Comparison of ENCODE assay signal across 10 cellular contexts in genomic region chr1:218498061-218498938, GRCh38.
DNase-seq lines count a peak whose midpoint lies in the region; ATAC-seq, FAIRE-seq and TF ChIP-seq lines count a peak whose summit lies in the region.
"Had no signal": no experiment of that assay in that cellular context is flagged by ENCODE, and none has a peak within 500 bp of the region (broad histone marks: within the 10 kb centered on the region; RNA-seq: fewer than 3 reads in every experiment).

No MANE protein-coding gene starts in this region.

- TF ChIP-seq RAD21 in HepG2 (CRISPR knock-in tag; IDR thresholded peaks at IDR 0.05): no peak

- CTCF ChIA-PET in HepG2 (lab: Yijun Ruan, JAX; ENCODE audit: low intra/inter-chr PET ratio, low total read pairs): no interaction called here

- H3K36me3 ChIP-seq in right lobe of liver (no peaks in the 10 kb centered on the region), HepG2 (replicated peaks in 1 of 2; ENCODE audit: control insufficient read depth in 1 of 2, insufficient read depth in 2 of 2, low read length in 2 of 2) (no peaks in the 10 kb centered on the region)

- no peaks in the 10 kb centered on the region for H3K27me3 Mint-ChIP-seq in mesothelial cell of epicardium (ENCODE audit: low read depth)
- H3K27me3 Mint-ChIP-seq: CD4-positive, CD25-positive, alpha-beta regulatory T cell had no signal

- no peak for TF ChIP-seq POLR2A in right lobe of liver (IDR thresholded peaks at IDR 0.05)
- no peak for TF ChIP-seq POLR2A in HepG2 (IDR thresholded peaks at IDR 0.05; ENCODE audit: insufficient read depth in 1 of 2, low read depth in 2 of 2, low read length in 2 of 2)

- peak overlapping the region; percentile 95 for H3K27ac Mint-ChIP-seq in mesothelial cell of epicardium
- H3K27ac Mint-ChIP-seq: activated T-cell treated with anti-CD3 and anti-CD28 coated beads, Interleukin-2, amount 50 U/mL, for 72 hours; CD4-positive, CD25-positive, alpha-beta regulatory T cell had no signal

- no peak for FAIRE-seq in HepG2 (lab: Jason Lieb, UNC)

- H3K4me3 Mint-ChIP-seq in mesothelial cell of epicardium: no peak overlapping the region
- H3K4me3 Mint-ChIP-seq: activated T-cell treated with anti-CD3 and anti-CD28 coated beads, Interleukin-2, amount 50 U/mL, for 72 hours; CD4-positive, CD25-positive, alpha-beta regulatory T cell had no signal

- no peaks in the 10 kb centered on the region for H3K36me3 Mint-ChIP-seq in mesothelial cell of epicardium
- H3K36me3 Mint-ChIP-seq: CD4-positive, CD25-positive, alpha-beta regulatory T cell had no signal

- in situ Hi-C loops in HepG2 (cut with HindIII; ENCODE audit: extremely low pct_ligation_motif_present, low pct_unique_long_range_greater_than_20kb): no loop called here

- TF ChIP-seq EP300 in HepG2 (IDR thresholded peaks at IDR 0.05; ENCODE audit: low read depth in 2 of 2, low read length in 2 of 2) (no peak), HepG2 (CRISPR knock-in tag; IDR thresholded peaks at IDR 0.05; ENCODE audit: borderline replicate concordance) (no peak)

- H3K4me1 ChIP-seq in right lobe of liver (no peaks in the 10 kb centered on the region), HepG2 (ENCODE audit: insufficient read depth, low read length) (no peaks in the 10 kb centered on the region)

- H3K27ac ChIP-seq in right lobe of liver: peak overlapping the region; percentile 6 to 26 (median 11)
- H3K27ac ChIP-seq in HepG2 (ENCODE audit: extremely low read length, insufficient read depth, low read length): no peak overlapping the region

- H4K20me1 ChIP-seq in HepG2 (ENCODE audit: insufficient read depth, low read length): no peaks in the 10 kb centered on the region

- no peak overlapping the region for H3K4me2 ChIP-seq in HepG2 (ENCODE audit: low read depth, low read length)

- H3K4me3 ChIP-seq in right lobe of liver (no peak overlapping the region), HepG2 (replicated peaks in 1 of 3; ENCODE audit: insufficient read depth in 1 of 3, low read depth in 2 of 3, low read length in 3 of 3) (no peak overlapping the region)

- no peaks in the 10 kb centered on the region for H3K9me3 Mint-ChIP-seq in mesothelial cell of epicardium
- H3K9me3 Mint-ChIP-seq: activated T-cell treated with anti-CD3 and anti-CD28 coated beads, Interleukin-2, amount 50 U/mL, for 72 hours had no signal

- H3K79me2 ChIP-seq in HepG2 (ENCODE audit: insufficient read depth, low read length): no peaks in the 10 kb centered on the region

- BruUV-seq in HepG2 (replicated peaks; lab: Mats Ljungman, UMichigan): no TSS peak

- H3K9me3 ChIP-seq in right lobe of liver: no peaks in the 10 kb centered on the region
- no peaks in the 10 kb centered on the region for H3K9me3 ChIP-seq in HepG2 (ENCODE audit: low read length)

- DNase-seq in right lobe of liver (no peak), HepG2 (ENCODE audit: low spot score) (no peak), dedifferentiated amniotic fluid mesenchymal stem cell (ENCODE audit: extremely low spot score) (peak; percentile 67), mesothelial cell of epicardium (ENCODE audit: low spot score in 2 of 2, unreplicated experiment in 2 of 2) (no peak), iPS-NIHi11 (ENCODE audit: low spot score) (no peak), NOMO-1 treated with DMSO at 0.1 percent for 48 hours (lab: John Stamatoyannopoulos, UW; ENCODE audit: unreplicated experiment) (no peak)
- DNase-seq: activated T-cell treated with anti-CD3 and anti-CD28 coated beads, Interleukin-2, amount 50 U/mL, for 72 hours; CD4-positive, CD25-positive, alpha-beta regulatory T cell had no signal

- H3K9ac ChIP-seq in HepG2 (ENCODE audit: insufficient read depth, low read depth, low read length): no peak overlapping the region

- H2AFZ ChIP-seq in HepG2 (ENCODE audit: low read length): no peak overlapping the region

- POLR2A ChIA-PET in HepG2 (lab: Yijun Ruan, JAX): no interaction called here

- peaks cover 32% of the 10 kb centered on the region for H3K4me1 Mint-ChIP-seq in mesothelial cell of epicardium

- intact Hi-C loops in right lobe of liver (cut with DNase I) (no loop called here), HepG2 (cut with micrococcal nuclease; ENCODE audit: unreplicated experiment) (no loop called here)

- TF ChIP-seq CTCF in right lobe of liver (IDR thresholded peaks at IDR 0.05): no peak
- TF ChIP-seq CTCF in HepG2 (CRISPR knock-in tag; IDR thresholded peaks at IDR 0.05): no peak
- TF ChIP-seq CTCF in mesothelial cell of epicardium (IDR thresholded peaks at IDR 0.05; ENCODE audit: unreplicated experiment): no peak

- 66% methylated on average over 8 of the region's 8 CpGs for WGBS in right lobe of liver (ENCODE audit: insufficient coverage, low coverage, low lambda C conversion rate, missing lambda C conversion rate)
- WGBS in HepG2 (ENCODE audit: low lambda C conversion rate): 8% methylated on average over 8 of the region's 8 CpGs

- H3K27me3 ChIP-seq in right lobe of liver: no peaks in the 10 kb centered on the region
- no peaks in the 10 kb centered on the region for H3K27me3 ChIP-seq in HepG2 (ENCODE audit: control insufficient read depth in 1 of 2, insufficient read depth in 2 of 2, low read length in 2 of 2)

- ATAC-seq in right lobe of liver: peak in 2 of 4 donors; percentile 30 to 33
- no peak for ATAC-seq in HepG2
- ATAC-seq in GM21526 (IDR thresholded peaks at IDR 0.05; ENCODE audit: low FRiP score, unreplicated experiment): no peak
- ATAC-seq in HG02759 (IDR thresholded peaks at IDR 0.05; ENCODE audit: unreplicated experiment): no peak
- ATAC-seq: activated T-cell treated with anti-CD3 and anti-CD28 coated beads, Interleukin-2, amount 50 U/mL, for 72 hours had no signal

TF ChIP-seq in HepG2, 621 proteins besides CTCF, POLR2A, EP300 and RAD21 (continues in another document):
- TF ChIP-seq, protein P1, sequence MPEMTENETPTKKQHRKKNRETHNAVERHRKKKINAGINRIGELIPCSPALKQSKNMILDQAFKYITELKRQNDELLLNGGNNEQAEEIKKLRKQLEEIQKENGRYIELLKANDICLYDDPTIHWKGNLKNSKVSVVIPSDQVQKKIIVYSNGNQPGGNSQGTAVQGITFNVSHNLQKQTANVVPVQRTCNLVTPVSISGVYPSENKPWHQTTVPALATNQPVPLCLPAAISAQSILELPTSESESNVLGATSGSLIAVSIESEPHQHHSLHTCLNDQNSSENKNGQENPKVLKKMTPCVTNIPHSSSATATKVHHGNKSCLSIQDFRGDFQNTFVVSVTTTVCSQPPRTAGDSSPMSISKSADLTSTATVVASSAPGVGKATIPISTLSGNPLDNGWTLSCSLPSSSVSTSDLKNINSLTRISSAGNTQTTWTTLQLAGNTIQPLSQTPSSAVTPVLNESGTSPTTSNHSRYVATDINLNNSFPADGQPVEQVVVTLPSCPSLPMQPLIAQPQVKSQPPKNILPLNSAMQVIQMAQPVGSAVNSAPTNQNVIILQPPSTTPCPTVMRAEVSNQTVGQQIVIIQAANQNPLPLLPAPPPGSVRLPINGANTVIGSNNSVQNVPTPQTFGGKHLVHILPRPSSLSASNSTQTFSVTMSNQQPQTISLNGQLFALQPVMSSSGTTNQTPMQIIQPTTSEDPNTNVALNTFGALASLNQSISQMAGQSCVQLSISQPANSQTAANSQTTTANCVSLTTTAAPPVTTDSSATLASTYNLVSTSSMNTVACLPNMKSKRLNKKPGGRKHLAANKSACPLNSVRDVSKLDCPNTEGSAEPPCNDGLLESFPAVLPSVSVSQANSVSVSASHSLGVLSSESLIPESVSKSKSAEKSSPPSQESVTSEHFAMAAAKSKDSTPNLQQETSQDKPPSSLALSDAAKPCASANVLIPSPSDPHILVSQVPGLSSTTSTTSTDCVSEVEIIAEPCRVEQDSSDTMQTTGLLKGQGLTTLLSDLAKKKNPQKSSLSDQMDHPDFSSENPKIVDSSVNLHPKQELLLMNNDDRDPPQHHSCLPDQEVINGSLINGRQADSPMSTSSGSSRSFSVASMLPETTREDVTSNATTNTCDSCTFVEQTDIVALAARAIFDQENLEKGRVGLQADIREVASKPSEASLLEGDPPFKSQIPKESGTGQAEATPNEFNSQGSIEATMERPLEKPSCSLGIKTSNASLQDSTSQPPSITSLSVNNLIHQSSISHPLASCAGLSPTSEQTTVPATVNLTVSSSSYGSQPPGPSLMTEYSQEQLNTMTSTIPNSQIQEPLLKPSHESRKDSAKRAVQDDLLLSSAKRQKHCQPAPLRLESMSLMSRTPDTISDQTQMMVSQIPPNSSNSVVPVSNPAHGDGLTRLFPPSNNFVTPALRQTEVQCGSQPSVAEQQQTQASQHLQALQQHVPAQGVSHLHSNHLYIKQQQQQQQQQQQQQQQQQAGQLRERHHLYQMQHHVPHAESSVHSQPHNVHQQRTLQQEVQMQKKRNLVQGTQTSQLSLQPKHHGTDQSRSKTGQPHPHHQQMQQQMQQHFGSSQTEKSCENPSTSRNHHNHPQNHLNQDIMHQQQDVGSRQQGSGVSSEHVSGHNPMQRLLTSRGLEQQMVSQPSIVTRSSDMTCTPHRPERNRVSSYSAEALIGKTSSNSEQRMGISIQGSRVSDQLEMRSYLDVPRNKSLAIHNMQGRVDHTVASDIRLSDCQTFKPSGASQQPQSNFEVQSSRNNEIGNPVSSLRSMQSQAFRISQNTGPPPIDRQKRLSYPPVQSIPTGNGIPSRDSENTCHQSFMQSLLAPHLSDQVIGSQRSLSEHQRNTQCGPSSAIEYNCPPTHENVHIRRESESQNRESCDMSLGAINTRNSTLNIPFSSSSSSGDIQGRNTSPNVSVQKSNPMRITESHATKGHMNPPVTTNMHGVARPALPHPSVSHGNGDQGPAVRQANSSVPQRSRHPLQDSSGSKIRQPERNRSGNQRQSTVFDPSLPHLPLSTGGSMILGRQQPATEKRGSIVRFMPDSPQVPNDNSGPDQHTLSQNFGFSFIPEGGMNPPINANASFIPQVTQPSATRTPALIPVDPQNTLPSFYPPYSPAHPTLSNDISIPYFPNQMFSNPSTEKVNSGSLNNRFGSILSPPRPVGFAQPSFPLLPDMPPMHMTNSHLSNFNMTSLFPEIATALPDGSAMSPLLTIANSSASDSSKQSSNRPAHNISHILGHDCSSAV (CRISPR knock-in tag; IDR thresholded peaks at IDR 0.05; ENCODE audit: borderline replicate concordance): no peak
- TF ChIP-seq ARNTL (CRISPR knock-in tag; IDR thresholded peaks at IDR 0.05): no peak
- TF ChIP-seq CAMTA2 (CRISPR knock-in tag; IDR thresholded peaks at IDR 0.05; ENCODE audit: borderline replicate concordance): no peak
- TF ChIP-seq, protein P2, sequence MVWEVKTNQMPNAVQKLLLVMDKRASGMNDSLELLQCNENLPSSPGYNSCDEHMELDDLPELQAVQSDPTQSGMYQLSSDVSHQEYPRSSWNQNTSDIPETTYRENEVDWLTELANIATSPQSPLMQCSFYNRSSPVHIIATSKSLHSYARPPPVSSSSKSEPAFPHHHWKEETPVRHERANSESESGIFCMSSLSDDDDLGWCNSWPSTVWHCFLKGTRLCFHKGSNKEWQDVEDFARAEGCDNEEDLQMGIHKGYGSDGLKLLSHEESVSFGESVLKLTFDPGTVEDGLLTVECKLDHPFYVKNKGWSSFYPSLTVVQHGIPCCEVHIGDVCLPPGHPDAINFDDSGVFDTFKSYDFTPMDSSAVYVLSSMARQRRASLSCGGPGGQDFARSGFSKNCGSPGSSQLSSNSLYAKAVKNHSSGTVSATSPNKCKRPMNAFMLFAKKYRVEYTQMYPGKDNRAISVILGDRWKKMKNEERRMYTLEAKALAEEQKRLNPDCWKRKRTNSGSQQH (CRISPR knock-in tag; IDR thresholded peaks at IDR 0.05; ENCODE audit: low read depth): no peak
- TF ChIP-seq MED8 (CRISPR knock-in tag; IDR thresholded peaks at IDR 0.05; ENCODE audit: insufficient replicate concordance): no peak
